18 cellular contexts compared by ENCODE assay signal in the genomic region with DNA sequence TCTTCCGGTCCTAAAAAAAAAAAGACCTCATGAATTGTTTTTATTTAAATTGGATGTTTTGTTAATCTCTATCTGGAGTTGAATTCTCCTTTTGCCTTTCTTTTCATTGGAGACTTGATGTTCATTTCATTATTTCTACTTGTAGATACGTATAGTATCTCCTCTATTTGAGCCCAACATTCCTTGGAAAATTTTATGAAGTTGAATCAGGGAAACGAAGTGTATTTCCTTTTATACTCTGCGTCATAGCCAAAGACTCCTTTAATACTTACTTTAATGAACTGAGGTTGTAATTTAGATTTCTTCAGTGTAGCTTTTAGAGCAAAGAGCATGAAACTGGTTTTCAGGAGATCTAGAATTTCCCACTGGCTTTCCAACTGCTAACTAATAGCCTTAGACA.
DNase-seq lines count a peak whose midpoint lies in the region; ATAC-seq and TF ChIP-seq lines count a peak whose summit lies in the region.
"Had no signal": no experiment of that assay in that cellular context is flagged by ENCODE, and none has a peak within 500 bp of the region (broad histone marks: within the 10 kb centered on the region; RNA-seq: fewer than 3 reads in every experiment).

No MANE protein-coding gene starts in this region.

- peak overlapping the region in 3 of 5 experiments; percentile 1 to 44 (median 15) for H3K27ac Mint-ChIP-seq in brain
- H3K27ac Mint-ChIP-seq: CD8-positive, alpha-beta T cell had no signal

- DNase-seq in breast epithelium (ENCODE audit: low spot score in 2 of 2): no peak
- DNase-seq in mammary epithelial cell: no peak
- no peak for DNase-seq in osteoblast (ENCODE audit: insufficient read length, low spot score, missing footprints)
- no peak for DNase-seq in NCI-H1092 treated with DMSO at 0.1 percent for 48 hours (lab: John Stamatoyannopoulos, UW)
- DNase-seq: CD8-positive, alpha-beta T cell; GOT3; IMR-90; Karpas-422; MM.1S; NCI-H187; NCI-H446 treated with DMSO at 0.1 percent for 48 hours; OCI-M1 had no signal

- no peak for TF ChIP-seq POLR2A in breast epithelium (IDR thresholded peaks at IDR 0.05)

- H3K79me2 ChIP-seq in mammary epithelial cell (ENCODE audit: insufficient read depth, low read length): peaks cover 35% of the 10 kb centered on the region
- H3K79me2 ChIP-seq in osteoblast (ENCODE audit: insufficient read depth, low read length): no peaks in the 10 kb centered on the region

- dilution Hi-C loops in mammary epithelial cell (cut with HindIII; ENCODE audit: low sequenced_read_pairs): no loop called here

- peak overlapping the region in 1 of 5 experiments; percentile 25 for H3K4me3 Mint-ChIP-seq in brain
- H3K4me3 Mint-ChIP-seq: CD8-positive, alpha-beta T cell had no signal

- H3K4me2 ChIP-seq in mammary epithelial cell (ENCODE audit: insufficient read depth, low read depth, low read length) (no peak overlapping the region), osteoblast (ENCODE audit: insufficient read depth, low read length) (peak overlapping the region; percentile 7)
- H3K4me2 ChIP-seq: BLaER1 had no signal

- H3K4me1 ChIP-seq in breast epithelium (peaks cover 5 to 17% of the 10 kb centered on the region in 2 donors), mammary epithelial cell (ENCODE audit: insufficient read depth, low read length) (peaks cover 24% of the 10 kb centered on the region), osteoblast (ENCODE audit: insufficient read depth, low read length) (peaks cover 27% of the 10 kb centered on the region)

- H3K27ac ChIP-seq in breast epithelium (peak overlapping the region; percentile 63 to 68), mammary epithelial cell (ENCODE audit: insufficient read depth, low read depth, low read length) (no peak overlapping the region), osteoblast (ENCODE audit: low read depth, low read length) (peak overlapping the region; percentile 15)
- H3K27ac ChIP-seq: 22Rv1, BLaER1 had no signal

- TF ChIP-seq CTCF in breast epithelium (IDR thresholded peaks at IDR 0.05) (no peak), mammary epithelial cell (conservative IDR thresholded peaks at IDR 0.05 in 1 of 2, IDR thresholded peaks at IDR 0.05 in 1 of 2; ENCODE audit: extremely low read depth in 1 of 2, insufficient read depth in 1 of 2, low read depth in 1 of 2, low read length in 2 of 2) (no peak), brain (conservative IDR thresholded peaks at IDR 0.05) (no peak), osteoblast (IDR thresholded peaks at IDR 0.05; ENCODE audit: extremely low read depth, low read depth, low read length) (no peak)

- H3K9me3 ChIP-seq in breast epithelium: no peaks in the 10 kb centered on the region
- H3K9me3 ChIP-seq in mammary epithelial cell (replicated peaks; ENCODE audit: insufficient read depth, low read length): no peaks in the 10 kb centered on the region
- H3K9me3 ChIP-seq in osteoblast (ENCODE audit: low read depth, low read length): no peaks in the 10 kb centered on the region
- H3K9me3 ChIP-seq: BLaER1 had no signal

- CTCF ChIA-PET in mammary epithelial cell (lab: Charles Lee; ENCODE audit: low non-redundant PET): no interaction called here

- BruUV-seq in mammary epithelial cell (replicated peaks; lab: Mats Ljungman, UMichigan): no TSS peak

- no peaks in the 10 kb centered on the region for H4K20me1 ChIP-seq in mammary epithelial cell (ENCODE audit: insufficient read depth, low read length)
- no peaks in the 10 kb centered on the region for H4K20me1 ChIP-seq in osteoblast (ENCODE audit: insufficient read depth, low read length)
- H4K20me1 ChIP-seq: BLaER1 had no signal

- H3K9ac ChIP-seq in mammary epithelial cell (ENCODE audit: insufficient read depth, low read length): no peak overlapping the region
- H3K9ac ChIP-seq: BLaER1 had no signal

- no peaks in the 10 kb centered on the region for H3K27me3 Mint-ChIP-seq in brain

- H3K36me3 Mint-ChIP-seq in brain: no peaks in the 10 kb centered on the region
- H3K36me3 Mint-ChIP-seq: CD8-positive, alpha-beta T cell had no signal

- H3K4me3 ChIP-seq in breast epithelium (no peak overlapping the region), mammary epithelial cell (replicated peaks in 1 of 3; ENCODE audit: insufficient read depth in 1 of 3, low read depth in 2 of 3, low read length in 3 of 3) (no peak overlapping the region), osteoblast (ENCODE audit: insufficient read depth, low read length) (no peak overlapping the region)
- H3K4me3 ChIP-seq: BLaER1 had no signal

- H3K36me3 ChIP-seq in breast epithelium (no peaks in the 10 kb centered on the region), mammary epithelial cell (ENCODE audit: insufficient read depth, low read length) (no peaks in the 10 kb centered on the region), osteoblast (ENCODE audit: insufficient read depth, low read length) (no peaks in the 10 kb centered on the region)
- H3K36me3 ChIP-seq: BLaER1 had no signal

- ATAC-seq in GM18870 (IDR thresholded peaks at IDR 0.05; ENCODE audit: unreplicated experiment) (no peak), GM18867 (IDR thresholded peaks at IDR 0.05; ENCODE audit: unreplicated experiment) (no peak), HG03196 (IDR thresholded peaks at IDR 0.05; ENCODE audit: unreplicated experiment) (no peak)
- ATAC-seq: CD8-positive, alpha-beta T cell had no signal

- H3K9me3 Mint-ChIP-seq in brain: peaks cover 0 to 2% (median 0%) of the 10 kb centered on the region in 5 experiments
- H3K9me3 Mint-ChIP-seq: CD8-positive, alpha-beta T cell had no signal

- H2AFZ ChIP-seq in mammary epithelial cell (ENCODE audit: low read depth, low read length) (no peak overlapping the region), osteoblast (ENCODE audit: low read length) (no peak overlapping the region)

- no peaks in the 10 kb centered on the region for H3K27me3 ChIP-seq in breast epithelium
- H3K27me3 ChIP-seq in mammary epithelial cell (ENCODE audit: insufficient read depth, low read length): no peaks in the 10 kb centered on the region
- no peaks in the 10 kb centered on the region for H3K27me3 ChIP-seq in osteoblast (ENCODE audit: insufficient read depth, low read length)
- H3K27me3 ChIP-seq: BLaER1 had no signal

- in situ Hi-C loops in mammary epithelial cell (cut with MboI; ENCODE audit: low sequenced_read_pairs in 2 of 2): loop anchor here in 1 of 2 donors (25.0 kb wide), 1 partner anchor 129 kb away; the partner anchor contains the start of gene KIAA1217

- intact Hi-C loops in breast epithelium (cut with DNase I; ENCODE audit: low total_unique reads): no loop called here
- intact Hi-C loops in mammary epithelial cell (cut with micrococcal nuclease): no loop called here

- 90% methylated on average over 4 of the region's 4 CpGs for WGBS in mammary epithelial cell (ENCODE audit: low coverage, missing lambda C conversion rate)

- peaks cover 36% of the 10 kb centered on the region for H3K4me1 Mint-ChIP-seq in brain
